8 cellular contexts compared by ENCODE assay signal in the genomic region with DNA sequence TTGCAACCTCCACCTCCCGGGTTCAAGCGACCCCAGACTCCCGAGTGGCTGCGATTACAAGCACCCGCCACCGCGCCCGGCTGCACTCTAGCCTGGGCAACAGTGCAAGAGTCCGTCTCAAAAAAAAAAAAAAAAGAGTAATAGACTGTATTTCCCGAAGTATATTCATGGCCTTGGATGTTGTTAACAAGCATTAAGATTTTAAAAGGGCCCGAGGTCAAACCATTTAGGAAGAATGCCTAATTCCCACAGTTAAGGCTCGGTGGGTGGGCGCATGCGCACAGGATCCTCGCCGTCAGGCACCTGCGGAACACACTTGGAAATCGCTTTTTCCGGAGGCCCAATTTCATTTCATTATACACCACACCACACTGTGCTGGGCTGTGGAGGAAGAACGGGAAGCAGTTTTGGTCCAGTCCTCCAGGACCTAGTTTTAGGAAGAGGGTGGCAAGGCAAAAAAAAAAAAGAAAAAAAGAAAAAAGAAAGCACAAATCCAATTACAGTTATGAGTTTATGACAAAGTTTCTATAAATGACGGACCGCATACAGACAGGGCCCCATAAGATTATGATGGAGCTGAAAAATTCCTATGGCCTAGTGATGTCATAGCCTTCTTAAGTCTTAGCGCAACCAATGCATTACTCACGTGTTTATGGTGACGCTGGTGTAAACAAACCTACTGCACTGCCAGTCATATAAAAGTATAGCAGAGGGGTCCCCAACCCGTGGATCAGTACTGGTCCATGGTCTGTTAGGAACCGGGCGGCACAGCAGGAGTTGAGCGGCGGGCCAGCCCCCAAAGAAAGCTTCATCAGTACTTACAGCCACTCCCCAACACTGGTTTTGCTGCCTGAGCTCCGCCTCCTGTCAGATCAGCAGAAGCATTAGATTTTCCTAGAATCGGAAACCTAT. TPM values are rescaled to one million over a fixed set of nuclear protein-coding genes. Genes with fewer than 3 reads are reported as not detected.
DNase-seq lines count a peak whose midpoint lies in the region; ATAC-seq and TF ChIP-seq lines count a peak whose summit lies in the region.

No MANE protein-coding gene starts in this region.

- H3K27me3 ChIP-seq in cardiac muscle cell (peaks cover 14% of the 10 kb centered on the region), mammary epithelial cell (ENCODE audit: insufficient read depth, low read length) (no peaks in the 10 kb centered on the region)

- H3K79me2 ChIP-seq in mammary epithelial cell (ENCODE audit: insufficient read depth, low read length): no peaks in the 10 kb centered on the region

- intact Hi-C loops in Right ventricle myocardium inferior (cut with DNase I) (no loop called here), mammary epithelial cell (cut with micrococcal nuclease) (no loop called here)

- H3K36me3 ChIP-seq in cardiac muscle cell: no peaks in the 10 kb centered on the region
- no peaks in the 10 kb centered on the region for H3K36me3 ChIP-seq in mammary epithelial cell (ENCODE audit: insufficient read depth, low read length)

- no peaks in the 10 kb centered on the region for H4K20me1 ChIP-seq in mammary epithelial cell (ENCODE audit: insufficient read depth, low read length)

- H3K4me1 ChIP-seq in cardiac muscle cell (ENCODE audit: low read depth) (peaks cover 5% of the 10 kb centered on the region), mammary epithelial cell (ENCODE audit: insufficient read depth, low read length) (peaks cover 27% of the 10 kb centered on the region)

- dilution Hi-C loops in mammary epithelial cell (cut with HindIII; ENCODE audit: low sequenced_read_pairs): no loop called here

- BruUV-seq in mammary epithelial cell (replicated peaks; lab: Mats Ljungman, UMichigan): no TSS peak

- H3K27ac ChIP-seq in cardiac muscle cell (no peak overlapping the region), mammary epithelial cell (ENCODE audit: insufficient read depth, low read depth, low read length) (no peak overlapping the region)

- TF ChIP-seq CTCF in cardiac muscle cell (IDR thresholded peaks at IDR 0.05; ENCODE audit: low read depth, low read length): no peak
- no peak for TF ChIP-seq CTCF in mammary epithelial cell (conservative IDR thresholded peaks at IDR 0.05 in 1 of 2, IDR thresholded peaks at IDR 0.05 in 1 of 2; ENCODE audit: extremely low read depth in 1 of 2, insufficient read depth in 1 of 2, low read depth in 1 of 2, low read length in 2 of 2)

- no peak for ATAC-seq in Right ventricle myocardium inferior

- H3K9me3 ChIP-seq in cardiac muscle cell (ENCODE audit: low read depth) (no peaks in the 10 kb centered on the region), mammary epithelial cell (replicated peaks; ENCODE audit: insufficient read depth, low read length) (no peaks in the 10 kb centered on the region)

- WGBS in mammary epithelial cell (ENCODE audit: low coverage, missing lambda C conversion rate): 27% methylated on average over 28 of the region's 32 CpGs

- peak overlapping the region; percentile 62 for H3K4me2 ChIP-seq in mammary epithelial cell (ENCODE audit: insufficient read depth, low read depth, low read length)

- DNase-seq in cardiac muscle cell (ENCODE audit: low read depth in 1 of 2, low spot score in 1 of 2) (peak in 1 of 2 donors; percentile 66), Right ventricle myocardium inferior (ENCODE audit: missing footprints) (no peak), RPMI7951 (ENCODE audit: low read depth) (peak; percentile 26), mammary epithelial cell (no peak), kidney tubule cell (ENCODE audit: low spot score) (peak; percentile 37), OCI-M2 (lab: John Stamatoyannopoulos, UW; ENCODE audit: unreplicated experiment) (no peak), GDM1 (lab: John Stamatoyannopoulos, UW) (no peak)
- peak; percentile 21 to 49 for DNase-seq in stimulated activated CD4-positive, alpha-beta T cell treated with anti-CD3 and anti-CD28 coated beads, Interleukin-4, amount 100 ng/mL, for 4 hours

- H3K4me3 ChIP-seq in cardiac muscle cell: peak overlapping the region; percentile 22
- peak overlapping the region; percentile 18 to 26 (median 19) for H3K4me3 ChIP-seq in mammary epithelial cell (replicated peaks in 1 of 3; ENCODE audit: insufficient read depth in 1 of 3, low read depth in 2 of 3, low read length in 3 of 3)

- H2AFZ ChIP-seq in mammary epithelial cell (ENCODE audit: low read depth, low read length): peak overlapping the region; percentile 61

- no peak overlapping the region for H3K9ac ChIP-seq in mammary epithelial cell (ENCODE audit: insufficient read depth, low read length)

- in situ Hi-C loops in mammary epithelial cell (cut with MboI; ENCODE audit: low sequenced_read_pairs in 2 of 2): no loop called here

- CTCF ChIA-PET in mammary epithelial cell (lab: Charles Lee; ENCODE audit: low non-redundant PET): no interaction called here

RNA-seq across cellular contexts. Expression of a gene that starts 38.2 kb away (rescaled TPM):
- total RNA-seq in cardiac muscle cell (439 and 725 TPM in 2 replicates), Right ventricle myocardium inferior (348 TPM), mammary epithelial cell (100 to 1,000 TPM; 209 to 262 TPM)
- polyA plus RNA-seq in cardiac muscle cell (837 and 907 TPM in 2 replicates), mammary epithelial cell (394 TPM)
- 376 and 427 TPM in 2 replicates for total RNA-seq in RPMI7951 (2014; rRNA removed; shearing (Covaris generic))
- polyA minus RNA-seq in mammary epithelial cell: 16.2 TPM

Comparison
In these comparisons a context has a peak if more than half of its experiments do, and no peak if none do; other contexts are left out.
1. DNase-seq: peak in RPMI7951 (single experiment), kidney tubule cell (single experiment) and stimulated activated CD4-positive, alpha-beta T cell treated with anti-CD3 and anti-CD28 coated beads, Interleukin-4, amount 100 ng/mL, for 4 hours (2 of 2); none in Right ventricle myocardium inferior (single experiment), mammary epithelial cell (single experiment), OCI-M2 (single experiment) and GDM1 (single experiment).